12 cellular contexts compared by ENCODE assay signal in genomic region chr16:79597277-79597676, GRCh38. TPM values are rescaled to one million over a fixed set of nuclear protein-coding genes. Genes with fewer than 3 reads are reported as not detected.
DNase-seq lines count a peak whose midpoint lies in the region; ATAC-seq, FAIRE-seq and TF ChIP-seq lines count a peak whose summit lies in the region.
"Had no signal": no experiment of that assay in that cellular context is flagged by ENCODE, and none has a peak within 500 bp of the region (broad histone marks: within the 10 kb centered on the region; RNA-seq: fewer than 3 reads in every experiment).

No MANE protein-coding gene starts in this region.

- 28 to 53% (median 42%) methylated on average over 3 of the region's 3 CpGs for WGBS in adrenal gland, 4 donors
- WGBS in small intestine, 3 donors: 46 to 50% (median 49%) methylated on average over 3 of the region's 3 CpGs

- H3K27ac ChIP-seq in adrenal gland (peak overlapping the region in 3 of 5 donors; percentile 27 to 84 (median 46)), iPS-20b (ENCODE audit: low read length) (no peak overlapping the region), small intestine (ENCODE audit: low read depth in 1 of 2, low read length in 1 of 2) (peak overlapping the region; percentile 62 to 70)
- H3K27ac ChIP-seq: 22Rv1 had no signal

- no peak for TF ChIP-seq CTCF in adrenal gland (IDR thresholded peaks at IDR 0.05)

- H3K4me1 ChIP-seq in adrenal gland (replicated peaks in 1 of 2): peaks cover 9 to 20% of the 10 kb centered on the region in 2 donors
- H3K4me1 ChIP-seq in iPS-20b (ENCODE audit: insufficient read depth, low read length): peaks cover 30% of the 10 kb centered on the region; the same call in 1 of the 2 replicates
- H3K4me1 ChIP-seq in small intestine (ENCODE audit: control insufficient read depth in 2 of 2, insufficient read depth in 1 of 2, low read depth in 1 of 2, low read length in 1 of 2): peaks cover 0 to under 1% of the 10 kb centered on the region in 2 donors

- H3K9me3 ChIP-seq in adrenal gland (replicated peaks in 1 of 3) (no peaks in the 10 kb centered on the region), iPS-20b (ENCODE audit: insufficient read depth, low read depth, low read length) (no peaks in the 10 kb centered on the region), small intestine (ENCODE audit: control insufficient read depth, low read depth) (no peaks in the 10 kb centered on the region)

- FAIRE-seq in small intestine (lab: Jason Lieb, UNC): no peak

- no peaks in the 10 kb centered on the region for H3K36me3 ChIP-seq in adrenal gland (replicated peaks in 1 of 2)
- no peaks in the 10 kb centered on the region for H3K36me3 ChIP-seq in iPS-20b (ENCODE audit: insufficient read depth, low read depth, low read length)
- peaks cover 0 to 11% of the 10 kb centered on the region in 2 donors for H3K36me3 ChIP-seq in small intestine (ENCODE audit: control insufficient read depth in 2 of 2, insufficient read depth in 2 of 2, low read length in 2 of 2)

- H3K27me3 ChIP-seq in adrenal gland (no peaks in the 10 kb centered on the region), iPS-20b (ENCODE audit: insufficient read depth, low read length) (peaks cover 17% of the 10 kb centered on the region; the same call in 1 of the 2 replicates), small intestine (ENCODE audit: control insufficient read depth in 2 of 2, insufficient read depth in 2 of 2, low read length in 2 of 2) (no peaks in the 10 kb centered on the region)

- ATAC-seq in HG03175 (IDR thresholded peaks at IDR 0.05; ENCODE audit: unreplicated experiment): no peak
- no peak for ATAC-seq in HG03159 (IDR thresholded peaks at IDR 0.05; ENCODE audit: unreplicated experiment)
- ATAC-seq: Panc1 had no signal

- peak overlapping the region; percentile 66; the same call in 1 of the 2 replicates for H3K9ac ChIP-seq in iPS-20b (ENCODE audit: low read depth, low read length)

- intact Hi-C loops in adrenal gland (cut with DNase I): no loop called here

- TF ChIP-seq POLR2A in adrenal gland (IDR thresholded peaks at IDR 0.05): no peak

- peak overlapping the region in 1 of 4 donors; percentile 84 for H3K4me3 ChIP-seq in adrenal gland
- peak overlapping the region; percentile 91 for H3K4me3 ChIP-seq in iPS-20b (ENCODE audit: low read length)
- peak overlapping the region; percentile 36 to 69 for H3K4me3 ChIP-seq in small intestine (ENCODE audit: low read depth in 1 of 2, low read length in 2 of 2)

- DNase-seq in DMS153 treated with DMSO at 0.1 percent for 48 hours (lab: John Stamatoyannopoulos, UW; ENCODE audit: unreplicated experiment) (peak; percentile 18), DMS153 (lab: John Stamatoyannopoulos, UW) (no peak), adrenal gland (no peak), small intestine (no peak), NOMO-1 (lab: John Stamatoyannopoulos, UW; ENCODE audit: unreplicated experiment in 2 of 2) (no peak)
- DNase-seq: HFFc6, IMR-90 had no signal

RNA-seq across cellular contexts. Expression of gene MAF, which starts 3.3 kb away (rescaled TPM):
- total RNA-seq in adrenal gland: 100 to 1,000 TPM in 1 of 8 donors, 10 to 100 TPM in 7; 44.4 to 114 (median 70.0) TPM
- 10 to 100 TPM in 1 of 3 donors, 1 to 10 TPM in 2; 7.2 to 15.3 (median 8.5) TPM for polyA plus RNA-seq in adrenal gland
- polyA plus RNA-seq in small intestine: 10 to 100 TPM; 23.7 to 65.9 (median 59.5) TPM
- total RNA-seq: HFFc6 had no signal
